Comparison of ENCODE assay signal across 26 cellular contexts in the genomic region with DNA sequence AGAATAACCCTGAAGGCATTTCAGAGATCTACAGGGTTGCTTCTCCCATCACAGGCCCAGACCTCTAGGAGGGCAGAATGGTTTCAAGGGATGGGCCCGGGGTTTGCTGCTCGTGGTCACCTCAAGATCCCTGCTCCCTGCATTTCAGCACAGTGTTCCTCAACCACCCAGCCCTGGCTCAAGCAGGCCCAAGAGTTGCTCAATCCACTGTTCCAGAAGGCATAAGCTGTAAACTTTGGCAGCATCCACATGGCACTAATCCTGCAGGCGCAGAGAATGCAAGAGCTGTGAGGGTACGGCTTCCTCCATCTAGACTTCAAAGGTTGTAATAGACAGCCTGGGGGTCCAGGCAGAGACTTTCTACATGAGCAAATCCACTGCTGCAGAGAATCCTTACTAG.
"Had no signal": no experiment of that assay in that cellular context is flagged by ENCODE, and none has a peak within 500 bp of the region (broad histone marks: within the 10 kb centered on the region; RNA-seq: fewer than 3 reads in every experiment).

No MANE protein-coding gene starts in this region.

- H3K4me1 ChIP-seq: esophagus squamous epithelium, heart left ventricle, pancreas, spleen, tibial nerve, upper lobe of left lung, uterus had no signal

- H3K27ac ChIP-seq: esophagus squamous epithelium, heart left ventricle, neutrophil, pancreas, skin epidermis, spleen, thoracic aorta, tibial nerve, upper lobe of left lung, uterus had no signal

- H3K27me3 ChIP-seq: esophagus squamous epithelium, heart left ventricle, neutrophil, pancreas, spleen, tibial nerve, upper lobe of left lung, uterus had no signal

- DNase-seq: cerebellar nuclear complex; cortex of kidney; effector memory CD8-positive, alpha-beta T cell; erythroblast; esophagus squamous epithelium; heart left ventricle; hippocampal formation; left colon; mesenchymal stem cell; mucosa of descending colon; naive B cell; pancreas; retina; spleen; stimulated activated CD4-positive, alpha-beta T cell treated with anti-CD3 and anti-CD28 coated beads, Interleukin-4, amount 100 ng/mL, for 4 hours; stimulated activated naive B cell treated with anti-CD40 and anti-IgM and Interleukin-4, amounts not matched to agents 10 μg/mL and 1 μg/mL and 100 μg/mL, for 72 hours; upper lobe of left lung; uterus had no signal

- H3K9me3 ChIP-seq: esophagus squamous epithelium, heart left ventricle, mucosa of descending colon, neutrophil, pancreas, spleen, thoracic aorta, tibial nerve, upper lobe of left lung, uterus had no signal

- FAIRE-seq: endometrium, frontal cortex, islet of Langerhans, pancreas had no signal

- H3K36me3 ChIP-seq: esophagus squamous epithelium, heart left ventricle, neutrophil, pancreas, spleen, thoracic aorta, tibial nerve, upper lobe of left lung, uterus had no signal

- ATAC-seq: effector memory CD8-positive, alpha-beta T cell; left colon; mucosa of descending colon; natural killer cell treated with Interleukin-12 subunit alpha and Interleukin-12 subunit beta and Interleukin-15 and Interleukin-18, amount 100 ng/mL, for 72 hours; pancreas; stimulated activated naive B cell treated with anti-CD40 and anti-IgM and Interleukin-4, amounts not matched to agents 10 μg/mL and 1 μg/mL and 100 μg/mL, for 72 hours had no signal

- H3K4me3 ChIP-seq: esophagus squamous epithelium, heart left ventricle, mucosa of descending colon, pancreas, skin epidermis, spleen, thoracic aorta, tibial nerve, upper lobe of left lung, uterus had no signal
